ENCODE assay signal across 8 cellular contexts in genomic region chr2:199455533-199456382, GRCh38. TPM values are rescaled to one million over a fixed set of nuclear protein-coding genes. Genes with fewer than 3 reads are reported as not detected.
DNase-seq lines count a peak whose midpoint lies in the region; ATAC-seq and TF ChIP-seq lines count a peak whose summit lies in the region.

No MANE protein-coding gene starts in this region.

- 0 out of 2 replicates have a peak overlapping the region, but pooled peaks have one; percentile 25 for H3K4ac ChIP-seq in IMR-90 (ENCODE audit: low read depth, low read length)

- no peak overlapping the region for H3K14ac ChIP-seq in IMR-90 (replicated peaks; ENCODE audit: low read depth, low read length)

- in situ Hi-C loops in IMR-90 (cut with MboI; ENCODE audit: low sequenced_read_pairs) = no loop called here

- H3K4me1 ChIP-seq in IMR-90 (ENCODE audit: control insufficient read depth, insufficient read depth, low read length) = no peaks in the 10 kb centered on the region; the same call in 1 of the 2 replicates
- peaks cover 4% of the 10 kb centered on the region; the same call in 1 of the 2 replicates for H3K4me1 ChIP-seq in SJCRH30
- H3K4me1 ChIP-seq in foreskin keratinocyte = no peaks in the 10 kb centered on the region
- H3K4me1 ChIP-seq in skeletal muscle satellite cell (ENCODE audit: control insufficient read depth, insufficient read depth, low read length) = peaks cover 12% of the 10 kb centered on the region

- no peak overlapping the region for H3K27ac Mint-ChIP-seq in activated CD8-positive, alpha-beta T cell treated with anti-CD3 and anti-CD28 coated beads, Interleukin-2, amount 10 ng/mL, durations not matched to agents 7 days and 5 days
- H3K27ac Mint-ChIP-seq in activated CD4-positive, alpha-beta T cell treated with anti-CD3 and anti-CD28 coated beads, Interleukin-2, amount 10 ng/mL, durations not matched to agents 24 days and 14 days = no peak overlapping the region

- H2AFZ ChIP-seq in IMR-90 (replicated peaks; ENCODE audit: low read length, poor library complexity) = peak overlapping the region; percentile 87

- H3K23ac ChIP-seq in IMR-90 (ENCODE audit: low read depth, low read length) = peak overlapping the region; percentile 74; the same call in 1 of the 2 replicates

- 5% methylated on average over 22 of the region's 56 CpGs; no CpG with 5 or more reads in 1 of the 2 experiments for WGBS in IMR-90 (ENCODE audit: extremely low coverage in 2 of 2, insufficient read length in 1 of 2), 2 experiments

- no peak overlapping the region for H2BK5ac ChIP-seq in IMR-90 (ENCODE audit: low read depth, low read length, poor library complexity, severe bottlenecking)

- H3K18ac ChIP-seq in IMR-90 (ENCODE audit: low read depth, low read length) = no peak overlapping the region

- no peak overlapping the region; the same call in 1 of the 2 replicates for H2BK120ac ChIP-seq in IMR-90 (ENCODE audit: low read depth, low read length)

- no peaks in the 10 kb centered on the region for H3K9me1 ChIP-seq in IMR-90 (ENCODE audit: insufficient read depth, low read length)

- H4K5ac ChIP-seq in IMR-90 (ENCODE audit: low read depth, low read length) = no peak overlapping the region

- no peak for TF ChIP-seq POLR2A in IMR-90 (IDR thresholded peaks at IDR 0.05; ENCODE audit: low read depth, low read length)

- peak; percentile 56 for DNase-seq in EL
- peak; percentile 31 for DNase-seq in IMR-90
- peak; percentile 26 to 36 for DNase-seq in SJCRH30
- DNase-seq in foreskin keratinocyte = peak in 1 of 2 donors; percentile 56
- DNase-seq in activated CD8-positive, alpha-beta T cell treated with anti-CD3 and anti-CD28 coated beads, Interleukin-2, amount 10 ng/mL, durations not matched to agents 7 days and 5 days = no peak
- no peak for DNase-seq in activated CD4-positive, alpha-beta T cell treated with anti-CD3 and anti-CD28 coated beads, Interleukin-2, amount 10 ng/mL, durations not matched to agents 24 days and 14 days

- peaks cover 20% of the 10 kb centered on the region for H3K4me1 Mint-ChIP-seq in activated CD8-positive, alpha-beta T cell treated with anti-CD3 and anti-CD28 coated beads, Interleukin-2, amount 10 ng/mL, durations not matched to agents 7 days and 5 days (ENCODE audit: low read depth)
- peaks cover 11% of the 10 kb centered on the region for H3K4me1 Mint-ChIP-seq in activated CD4-positive, alpha-beta T cell treated with anti-CD3 and anti-CD28 coated beads, Interleukin-2, amount 10 ng/mL, durations not matched to agents 24 days and 14 days

- H2BK20ac ChIP-seq in IMR-90 (ENCODE audit: low read depth, low read length) = no peak overlapping the region

- H3K9ac ChIP-seq in IMR-90 (ENCODE audit: low read depth, low read length) (0 out of 2 replicates have a peak overlapping the region, but pooled peaks have one; percentile 24), skeletal muscle satellite cell (ENCODE audit: low read depth, low read length) (peak overlapping the region; percentile 64)

- H3K4me3 ChIP-seq in IMR-90 (ENCODE audit: insufficient read depth, low read depth, low read length) = peak overlapping the region; percentile 78
- peak overlapping the region; percentile 88 for H3K4me3 ChIP-seq in SJCRH30
- peak overlapping the region; percentile 79 for H3K4me3 ChIP-seq in skeletal muscle satellite cell (ENCODE audit: low read length)

- no peak overlapping the region for H4K91ac ChIP-seq in IMR-90 (ENCODE audit: insufficient read depth, low read depth, low read length)

- H4K20me1 ChIP-seq in IMR-90 (ENCODE audit: insufficient read depth, low read length) = no peaks in the 10 kb centered on the region

- 0 out of 2 replicates have a peak overlapping the region, but pooled peaks have one; percentile 42 for H3K56ac ChIP-seq in IMR-90 (ENCODE audit: extremely low read depth, insufficient read depth, low read length)

- POLR2A ChIA-PET in IMR-90 (lab: Charles Lee; ENCODE audit: unreplicated experiment) = no interaction called here
- POLR2A ChIA-PET in activated CD8-positive, alpha-beta T cell treated with anti-CD3 and anti-CD28 coated beads, Interleukin-2, amount 10 ng/mL, durations not matched to agents 7 days and 5 days (lab: Charles Lee) = no interaction called here

- peaks cover 11 to 34% of the 10 kb centered on the region in 2 experiments for H3K79me1 ChIP-seq in IMR-90 (ENCODE audit: low read depth in 1 of 2, low read length in 2 of 2)

- TF ChIP-seq RAD21 in IMR-90 (IDR thresholded peaks at IDR 0.05; ENCODE audit: low read length) = no peak

- no peaks in the 10 kb centered on the region for H3K9me3 Mint-ChIP-seq in activated CD8-positive, alpha-beta T cell treated with anti-CD3 and anti-CD28 coated beads, Interleukin-2, amount 10 ng/mL, durations not matched to agents 7 days and 5 days (ENCODE audit: insufficient read depth)
- peaks cover 4% of the 10 kb centered on the region for H3K9me3 Mint-ChIP-seq in activated CD4-positive, alpha-beta T cell treated with anti-CD3 and anti-CD28 coated beads, Interleukin-2, amount 10 ng/mL, durations not matched to agents 24 days and 14 days

- peak overlapping the region; percentile 3; the same call in 1 of the 2 replicates for H2AK5ac ChIP-seq in IMR-90 (ENCODE audit: low read depth, low read length)

- H4K8ac ChIP-seq in IMR-90 (ENCODE audit: low read depth in 2 of 2, low read length in 2 of 2) = no peak overlapping the region; a peak in 1 of 4 replicates

- peaks cover 5% of the 10 kb centered on the region for H3K36me3 Mint-ChIP-seq in activated CD8-positive, alpha-beta T cell treated with anti-CD3 and anti-CD28 coated beads, Interleukin-2, amount 10 ng/mL, durations not matched to agents 7 days and 5 days (ENCODE audit: low read depth)
- peaks cover 2% of the 10 kb centered on the region for H3K36me3 Mint-ChIP-seq in activated CD4-positive, alpha-beta T cell treated with anti-CD3 and anti-CD28 coated beads, Interleukin-2, amount 10 ng/mL, durations not matched to agents 24 days and 14 days (ENCODE audit: low read depth)

- H2AK9ac ChIP-seq in IMR-90 (replicated peaks; ENCODE audit: low read depth, low read length, poor library complexity) = peak overlapping the region; percentile 76

- H3K9me3 ChIP-seq in IMR-90 (ENCODE audit: control insufficient read depth, insufficient read depth, low read length) (no peaks in the 10 kb centered on the region), SJCRH30 (replicated peaks) (no peaks in the 10 kb centered on the region), skeletal muscle satellite cell (replicated peaks; ENCODE audit: low read length) (no peaks in the 10 kb centered on the region)

- dilution Hi-C loops in IMR-90 (cut with HindIII; ENCODE audit: low sequenced_read_pairs, unreplicated experiment) = no loop called here

- intact Hi-C loops in IMR-90 (cut with micrococcal nuclease) = loop anchor here (5.0 kb wide), 1 partner anchor 433 kb away; no protein-coding TSS in a partner anchor
- intact Hi-C loops in activated CD4-positive, alpha-beta T cell treated with anti-CD3 and anti-CD28 coated beads, Interleukin-2, amount 10 ng/mL, durations not matched to agents 24 days and 14 days (cut with micrococcal nuclease) = loop anchor here (2.0 kb wide), 1 partner anchor 15 kb away; no protein-coding TSS in a partner anchor

- peaks cover 58% of the 10 kb centered on the region for H3K27me3 Mint-ChIP-seq in activated CD8-positive, alpha-beta T cell treated with anti-CD3 and anti-CD28 coated beads, Interleukin-2, amount 10 ng/mL, durations not matched to agents 7 days and 5 days (ENCODE audit: low read depth)
- peaks cover 58% of the 10 kb centered on the region for H3K27me3 Mint-ChIP-seq in activated CD4-positive, alpha-beta T cell treated with anti-CD3 and anti-CD28 coated beads, Interleukin-2, amount 10 ng/mL, durations not matched to agents 24 days and 14 days

- no peak overlapping the region for H3K27ac ChIP-seq in IMR-90 (ENCODE audit: insufficient read depth, low read length)
- no peak overlapping the region; the same call in 1 of the 2 replicates for H3K27ac ChIP-seq in SJCRH30
- H3K27ac ChIP-seq in foreskin keratinocyte = no peak overlapping the region

- H3K36me3 ChIP-seq in IMR-90 (ENCODE audit: control insufficient read depth, insufficient read depth, low read length) (no peaks in the 10 kb centered on the region), SJCRH30 (no peaks in the 10 kb centered on the region), skeletal muscle satellite cell (ENCODE audit: insufficient read depth, low read length) (no peaks in the 10 kb centered on the region)

- H3K4me2 ChIP-seq in IMR-90 (ENCODE audit: low read depth, low read length) (peak overlapping the region; percentile 93), skeletal muscle satellite cell (ENCODE audit: low read length) (peak overlapping the region; percentile 87)

- no peak for TF ChIP-seq CTCF in IMR-90 (conservative IDR thresholded peaks at IDR 0.05; ENCODE audit: low read depth, low read length)
- TF ChIP-seq CTCF in foreskin keratinocyte (conservative IDR thresholded peaks at IDR 0.05) = no peak

- no TSS peak for BruUV-seq in IMR-90 (replicated peaks; lab: Mats Ljungman, UMichigan)

- H2BK15ac ChIP-seq in IMR-90 (ENCODE audit: low read depth, low read length) = no peak overlapping the region

- peak; percentile 3; the same call in 1 of the 2 replicates for ATAC-seq in IMR-90 (ENCODE audit: low read depth)
- peak; percentile 27 for ATAC-seq in foreskin keratinocyte
- ATAC-seq in activated CD8-positive, alpha-beta T cell treated with anti-CD3 and anti-CD28 coated beads, Interleukin-2, amount 10 ng/mL, durations not matched to agents 7 days and 5 days = no peak
- ATAC-seq in GM18519 (IDR thresholded peaks at IDR 0.05; ENCODE audit: low FRiP score, unreplicated experiment) = no peak

- H3K4me3 Mint-ChIP-seq in activated CD8-positive, alpha-beta T cell treated with anti-CD3 and anti-CD28 coated beads, Interleukin-2, amount 10 ng/mL, durations not matched to agents 7 days and 5 days = no peak overlapping the region
- H3K4me3 Mint-ChIP-seq in activated CD4-positive, alpha-beta T cell treated with anti-CD3 and anti-CD28 coated beads, Interleukin-2, amount 10 ng/mL, durations not matched to agents 24 days and 14 days = no peak overlapping the region

- CTCF ChIA-PET in IMR-90 (lab: Yijun Ruan, JAX) = no interaction called here
- CTCF ChIA-PET in activated CD8-positive, alpha-beta T cell treated with anti-CD3 and anti-CD28 coated beads, Interleukin-2, amount 10 ng/mL, durations not matched to agents 7 days and 5 days (lab: Charles Lee) = no interaction called here

- no peaks in the 10 kb centered on the region for H3K27me3 ChIP-seq in IMR-90 (ENCODE audit: control insufficient read depth, insufficient read depth, low read length)
- H3K27me3 ChIP-seq in SJCRH30 = no peaks in the 10 kb centered on the region
- peaks cover 33% of the 10 kb centered on the region for H3K27me3 ChIP-seq in foreskin keratinocyte
- H3K27me3 ChIP-seq in skeletal muscle satellite cell (ENCODE audit: control insufficient read depth, insufficient read depth, low read length) = no peaks in the 10 kb centered on the region

RNA-seq across cellular contexts. Expression of gene SATB2, which starts 2.0 kb away (rescaled TPM):
- total RNA-seq in IMR-90 (2012; rRNA removed) (8.4 and 9.2 TPM in 2 replicates), foreskin keratinocyte (2.1 and 2.8 TPM in 2 replicates)
- polyA plus RNA-seq in IMR-90 (2012; rRNA removed) (6.2 and 7.4 TPM in 2 replicates), foreskin keratinocyte (0.40 and 0.57 TPM in 2 replicates)
- 3.4 and 3.9 TPM in 2 replicates for polyA plus RNA-seq in IMR-90 (2012; cell fraction: cytosol; rRNA removed)
- 20.7 and 32.9 TPM in 2 replicates for polyA plus RNA-seq in IMR-90 (2012; cell fraction: nucleus; rRNA removed; ENCODE audit: low replicate concordance)
- 13.3 and 14.8 TPM in 2 replicates for total RNA-seq in SJCRH30 (2014; rRNA removed; shearing (Covaris generic))
- 7.9 and 10.4 TPM in 2 replicates for total RNA-seq in skeletal muscle satellite cell (2012; rRNA removed)
- total RNA-seq in activated CD8-positive, alpha-beta T cell treated with anti-CD3 and anti-CD28 coated beads, Interleukin-2, amount 10 ng/mL, durations not matched to agents 7 days and 5 days = not detected
- total RNA-seq in activated CD4-positive, alpha-beta T cell treated with anti-CD3 and anti-CD28 coated beads, Interleukin-2, amount 10 ng/mL, durations not matched to agents 24 days and 14 days = 0.07 TPM in 1 of 2 replicates, not detected in the other

Comparison
In these comparisons a context has a peak if more than half of its experiments do, and no peak if none do; other contexts are left out.
1. DNase-seq: peak in EL (single experiment), IMR-90 (single experiment) and SJCRH30 (2 of 2); none in activated CD8-positive, alpha-beta T cell treated with anti-CD3 and anti-CD28 coated beads, Interleukin-2, amount 10 ng/mL, durations not matched to agents 7 days and 5 days (single experiment) and activated CD4-positive, alpha-beta T cell treated with anti-CD3 and anti-CD28 coated beads, Interleukin-2, amount 10 ng/mL, durations not matched to agents 24 days and 14 days (single experiment).
2. ATAC-seq: peak in IMR-90 (single experiment) and foreskin keratinocyte (single experiment); none in activated CD8-positive, alpha-beta T cell treated with anti-CD3 and anti-CD28 coated beads, Interleukin-2, amount 10 ng/mL, durations not matched to agents 7 days and 5 days (single experiment) and GM18519 (single experiment).
3. Peak in every context shown above with its lines, with median percentiles within 50 percentile points of each other: H3K4me3 ChIP-seq.